Comparison of ENCODE assay signal across 8 cellular contexts in the genomic region with DNA sequence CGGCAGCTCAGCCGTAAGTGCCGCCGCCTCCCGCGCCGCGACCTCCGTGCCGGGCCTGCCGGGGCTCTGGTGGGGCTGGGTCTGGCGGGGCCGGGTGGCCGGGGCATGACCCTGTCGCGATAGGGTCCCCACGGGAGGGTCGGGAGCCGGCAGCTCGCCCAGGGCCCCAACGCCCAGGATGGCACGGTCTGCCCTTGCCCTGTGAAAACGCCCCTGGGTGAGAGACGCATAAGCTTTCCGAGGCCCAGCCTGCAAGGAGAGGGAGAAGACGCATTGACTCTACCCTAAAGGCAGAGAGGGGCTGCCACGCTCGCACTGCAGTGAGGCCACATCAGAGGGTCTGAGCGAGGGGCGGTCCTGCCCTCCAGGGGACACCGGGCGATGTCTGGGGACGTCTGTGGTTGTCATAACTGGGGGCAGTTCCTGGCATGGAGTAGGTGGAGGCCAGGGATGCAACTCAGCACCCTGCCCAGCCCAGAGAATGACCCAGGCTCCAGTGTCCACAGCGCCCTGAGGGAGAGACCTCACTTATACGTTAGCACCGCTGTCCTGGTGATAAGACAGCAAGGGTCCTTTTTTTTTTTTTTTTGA. TPM values are rescaled to one million over a fixed set of nuclear protein-coding genes. Genes with fewer than 3 reads are reported as not detected.
DNase-seq lines count a peak whose midpoint lies in the region; ATAC-seq lines count a peak whose summit lies in the region.

No MANE protein-coding gene starts in this region.

- H3K4me3 ChIP-seq in HUES6 (ENCODE audit: low read depth, low read length) (peak overlapping the region; percentile 74), iPS-20b (ENCODE audit: low read length) (peak overlapping the region; percentile 88)

- peak; percentile 62 for DNase-seq in activated CD8-positive, alpha-beta memory T cell treated with anti-CD3 and anti-CD28 coated beads, Interleukin-2, amount 50 U/mL, for 48 hours
- no peak for DNase-seq in activated CD8-positive, alpha-beta memory T cell treated with anti-CD3 and anti-CD28 coated beads, Interleukin-2, amount 50 U/mL, for 4 hours
- no peak for DNase-seq in activated naive CD8-positive, alpha-beta T cell treated with anti-CD3 and anti-CD28 coated beads, Interleukin-2, amount 10 ng/mL, durations not matched to agents 7 days and 5 days
- peak; percentile 32 for DNase-seq in stimulated activated CD8-positive, alpha-beta memory T cell treated with anti-CD3 and anti-CD28 coated beads, Interleukin-4, amount 100 ng/mL, for 48 hours
- no peak for DNase-seq in activated gamma-delta T cell treated with Interleukin-2 at 50 U/mL for 16 hours

- no peak for ATAC-seq in activated naive CD8-positive, alpha-beta T cell treated with anti-CD3 and anti-CD28 coated beads, Interleukin-2, amount 10 ng/mL, durations not matched to agents 7 days and 5 days (ENCODE audit: low read depth)
- no peak for ATAC-seq in HG03025 (IDR thresholded peaks at IDR 0.05; ENCODE audit: low FRiP score, unreplicated experiment)

- peak overlapping the region; percentile 49 for H3K9ac ChIP-seq in HUES6 (ENCODE audit: low read length)
- H3K9ac ChIP-seq in iPS-20b (ENCODE audit: low read depth, low read length): peak overlapping the region; percentile 59; the same call in 1 of the 2 replicates

- peaks cover 2% of the 10 kb centered on the region for H3K9me3 Mint-ChIP-seq in activated naive CD8-positive, alpha-beta T cell treated with anti-CD3 and anti-CD28 coated beads, Interleukin-2, amount 10 ng/mL, durations not matched to agents 7 days and 5 days

- H3K9me3 ChIP-seq in HUES6 (ENCODE audit: control insufficient read depth, insufficient read depth, low read depth, low read length) (no peaks in the 10 kb centered on the region), iPS-20b (ENCODE audit: insufficient read depth, low read depth, low read length) (no peaks in the 10 kb centered on the region)

- H3K4me1 ChIP-seq in HUES6 (ENCODE audit: control insufficient read depth, insufficient read depth, low read length): no peaks in the 10 kb centered on the region
- no peaks in the 10 kb centered on the region for H3K4me1 ChIP-seq in iPS-20b (ENCODE audit: insufficient read depth, low read length)

- H3K27me3 Mint-ChIP-seq in activated naive CD8-positive, alpha-beta T cell treated with anti-CD3 and anti-CD28 coated beads, Interleukin-2, amount 10 ng/mL, durations not matched to agents 7 days and 5 days: no peaks in the 10 kb centered on the region

- H3K27ac Mint-ChIP-seq in activated naive CD8-positive, alpha-beta T cell treated with anti-CD3 and anti-CD28 coated beads, Interleukin-2, amount 10 ng/mL, durations not matched to agents 7 days and 5 days: no peak overlapping the region

- no peaks in the 10 kb centered on the region for H3K27me3 ChIP-seq in HUES6 (ENCODE audit: control insufficient read depth, insufficient read depth, low read length)
- no peaks in the 10 kb centered on the region for H3K27me3 ChIP-seq in iPS-20b (ENCODE audit: insufficient read depth, low read length)

- peaks cover 7% of the 10 kb centered on the region; the same call in 1 of the 2 replicates for H3K36me3 ChIP-seq in HUES6 (ENCODE audit: control insufficient read depth, insufficient read depth, low read length)
- no peaks in the 10 kb centered on the region; the same call in 1 of the 2 replicates for H3K36me3 ChIP-seq in iPS-20b (ENCODE audit: insufficient read depth, low read depth, low read length)

- POLR2A ChIA-PET in activated naive CD8-positive, alpha-beta T cell treated with anti-CD3 and anti-CD28 coated beads, Interleukin-2, amount 10 ng/mL, durations not matched to agents 7 days and 5 days (lab: Charles Lee): interaction anchor here (0.7 to 1.0 kb wide), 3 partner anchors 21 to 157 kb away, joined by 3 to 6 read pairs (median 4); a partner anchor contains a TSS

- peak overlapping the region; percentile 82 for H3K4me3 Mint-ChIP-seq in activated naive CD8-positive, alpha-beta T cell treated with anti-CD3 and anti-CD28 coated beads, Interleukin-2, amount 10 ng/mL, durations not matched to agents 7 days and 5 days

- H3K4me1 Mint-ChIP-seq in activated naive CD8-positive, alpha-beta T cell treated with anti-CD3 and anti-CD28 coated beads, Interleukin-2, amount 10 ng/mL, durations not matched to agents 7 days and 5 days: peaks cover 2% of the 10 kb centered on the region

- H3K27ac ChIP-seq in HUES6 (ENCODE audit: low read depth, low read length) (no peak overlapping the region), iPS-20b (ENCODE audit: low read length) (no peak overlapping the region)

- H3K36me3 Mint-ChIP-seq in activated naive CD8-positive, alpha-beta T cell treated with anti-CD3 and anti-CD28 coated beads, Interleukin-2, amount 10 ng/mL, durations not matched to agents 7 days and 5 days: peaks cover 5% of the 10 kb centered on the region

RNA-seq across cellular contexts. Expression of a gene that starts 0.5 kb away (rescaled TPM):
- total RNA-seq in activated naive CD8-positive, alpha-beta T cell treated with anti-CD3 and anti-CD28 coated beads, Interleukin-2, amount 10 ng/mL, durations not matched to agents 7 days and 5 days: 1 to 10 TPM; 3.6 to 5.0 TPM

RNA-seq across cellular contexts. Expression of a gene that starts 21.1 kb away (rescaled TPM):
- 1 to 10 TPM; 4.8 to 5.3 TPM for total RNA-seq in activated naive CD8-positive, alpha-beta T cell treated with anti-CD3 and anti-CD28 coated beads, Interleukin-2, amount 10 ng/mL, durations not matched to agents 7 days and 5 days

RNA-seq across cellular contexts. Expression of a gene that starts 34.9 kb away (rescaled TPM):
- total RNA-seq in activated naive CD8-positive, alpha-beta T cell treated with anti-CD3 and anti-CD28 coated beads, Interleukin-2, amount 10 ng/mL, durations not matched to agents 7 days and 5 days: 10 to 100 TPM; 73.2 to 78.8 TPM

RNA-seq across cellular contexts. Expression of a gene that starts 37.1 kb away (rescaled TPM):
- 10 to 100 TPM; 39.6 to 42.6 TPM for total RNA-seq in activated naive CD8-positive, alpha-beta T cell treated with anti-CD3 and anti-CD28 coated beads, Interleukin-2, amount 10 ng/mL, durations not matched to agents 7 days and 5 days

RNA-seq across cellular contexts. Expression of a gene that starts 46.9 kb away (rescaled TPM):
- total RNA-seq in activated naive CD8-positive, alpha-beta T cell treated with anti-CD3 and anti-CD28 coated beads, Interleukin-2, amount 10 ng/mL, durations not matched to agents 7 days and 5 days: not detected

Comparison
In these comparisons a context has a peak if more than half of its experiments do, and no peak if none do; other contexts are left out.
1. DNase-seq: peak in activated CD8-positive, alpha-beta memory T cell treated with anti-CD3 and anti-CD28 coated beads, Interleukin-2, amount 50 U/mL, for 48 hours (single experiment) and stimulated activated CD8-positive, alpha-beta memory T cell treated with anti-CD3 and anti-CD28 coated beads, Interleukin-4, amount 100 ng/mL, for 48 hours (single experiment); none in activated CD8-positive, alpha-beta memory T cell treated with anti-CD3 and anti-CD28 coated beads, Interleukin-2, amount 50 U/mL, for 4 hours (single experiment), activated naive CD8-positive, alpha-beta T cell treated with anti-CD3 and anti-CD28 coated beads, Interleukin-2, amount 10 ng/mL, durations not matched to agents 7 days and 5 days (single experiment) and activated gamma-delta T cell treated with Interleukin-2 at 50 U/mL for 16 hours (single experiment).